Comparison of ENCODE assay signal across 26 cellular contexts in the genomic region with DNA sequence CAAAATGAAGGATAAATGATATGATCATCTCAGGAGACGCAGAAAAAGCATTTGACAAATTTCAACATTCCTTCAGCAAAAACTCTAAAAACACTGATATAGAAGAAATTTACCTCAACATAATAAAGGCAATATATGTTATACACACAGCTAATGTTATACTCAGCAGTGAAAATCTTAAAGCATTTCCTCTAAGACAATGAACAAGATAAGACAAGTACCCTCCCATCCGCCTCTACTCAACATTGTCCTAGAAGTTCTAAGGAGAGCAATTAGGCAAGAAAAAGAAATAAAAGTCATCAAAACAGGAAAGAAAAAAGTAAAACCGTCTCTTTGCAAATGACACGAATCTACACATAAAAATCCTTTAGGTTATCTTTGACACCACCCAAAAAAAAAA.
DNase-seq lines count a peak whose midpoint lies in the region; ATAC-seq, FAIRE-seq and TF ChIP-seq lines count a peak whose summit lies in the region.
"Had no signal": no experiment of that assay in that cellular context is flagged by ENCODE, and none has a peak within 500 bp of the region (broad histone marks: within the 10 kb centered on the region; RNA-seq: fewer than 3 reads in every experiment).

No MANE protein-coding gene starts in this region.

- H3K9me3 ChIP-seq in RWPE2 (ENCODE audit: severe bottlenecking) (no peaks in the 10 kb centered on the region), endothelial cell of umbilical vein (replicated peaks; ENCODE audit: control insufficient read depth, insufficient read depth, low read length) (no peaks in the 10 kb centered on the region), body of pancreas (no peaks in the 10 kb centered on the region)
- H3K9me3 ChIP-seq: BE2C, HAP-1 had no signal

- H3K9me1 ChIP-seq in endothelial cell of umbilical vein (replicated peaks; ENCODE audit: control insufficient read depth, extremely low read depth, insufficient read depth, low read length): no peaks in the 10 kb centered on the region

- intact Hi-C loops in endothelial cell of umbilical vein (cut with micrococcal nuclease): no loop called here
- intact Hi-C loops in body of pancreas (cut with DNase I): no loop called here

- H3K27ac ChIP-seq in RWPE2 (ENCODE audit: poor library complexity, severe bottlenecking) (no peak overlapping the region), endothelial cell of umbilical vein (ENCODE audit: insufficient read depth, low read depth, low read length) (no peak overlapping the region), body of pancreas (no peak overlapping the region)
- H3K27ac ChIP-seq: A549; BLaER1 treated with 17β-estradiol and CSF1 and Interleukin-3, amounts not matched to agents 10 nM and 100 nM had no signal

- no peak overlapping the region for H2AFZ ChIP-seq in endothelial cell of umbilical vein (ENCODE audit: low read depth, low read length)

- ATAC-seq in RWPE2 (ENCODE audit: low read depth): peak; percentile 61; the same call in 2 of the 3 replicates
- no peak for ATAC-seq in body of pancreas
- no peak for ATAC-seq in HG02610 (IDR thresholded peaks at IDR 0.05; ENCODE audit: unreplicated experiment)
- no peak for ATAC-seq in activated CD4-positive, CD25-positive, alpha-beta regulatory T cell treated with anti-CD3 and anti-CD28 coated beads, Interleukin-2, amount 50 U/mL, for 24 hours
- ATAC-seq: A549 had no signal

- no TSS peak for BruUV-seq in endothelial cell of umbilical vein (replicated peaks; lab: Mats Ljungman, UMichigan)

- H3K4me2 ChIP-seq in endothelial cell of umbilical vein (ENCODE audit: insufficient read depth, low read length): no peak overlapping the region
- H3K4me2 ChIP-seq: A549 had no signal

- H4K20me1 ChIP-seq in endothelial cell of umbilical vein (replicated peaks; ENCODE audit: control insufficient read depth, extremely low read depth, insufficient read depth, low read length): no peaks in the 10 kb centered on the region
- H4K20me1 ChIP-seq: BLaER1 treated with 17β-estradiol and CSF1 and Interleukin-3, amounts not matched to agents 10 nM and 100 nM had no signal

- no peak overlapping the region for H3K4me3 ChIP-seq in RWPE2 (ENCODE audit: severe bottlenecking)
- no peak overlapping the region for H3K4me3 ChIP-seq in endothelial cell of umbilical vein (replicated peaks in 1 of 3; ENCODE audit: insufficient read depth in 1 of 3, low read depth in 1 of 3, low read length in 3 of 3)
- no peak overlapping the region for H3K4me3 ChIP-seq in fibroblast of pulmonary artery (replicated peaks; ENCODE audit: low read depth, low read length)
- no peak overlapping the region for H3K4me3 ChIP-seq in body of pancreas
- H3K4me3 ChIP-seq: A549; BLaER1 treated with 17β-estradiol and CSF1 and Interleukin-3, amounts not matched to agents 10 nM and 100 nM; HAP-1 had no signal

- DNase-seq in RWPE2 (ENCODE audit: low spot score) (no peak), endothelial cell of umbilical vein (ENCODE audit: low read depth, low spot score) (peak; percentile 1), fibroblast of pulmonary artery (ENCODE audit: low read depth) (peak; percentile 85), body of pancreas (no peak), GDM1 (lab: John Stamatoyannopoulos, UW) (no peak)
- DNase-seq: 8988T; ACHN; AML-193; BE2C; CD4-positive, alpha-beta T cell; CD8-positive, alpha-beta memory T cell; DMS 273 treated with DMSO at 0.1 percent for 48 hours; DMS79; EL; GF-D8; GOT3; HFFc6 had no signal

- WGBS in body of pancreas, 2 donors: 83 to 87% methylated on average over 4 of the region's 4 CpGs

- no peaks in the 10 kb centered on the region for H3K4me1 ChIP-seq in RWPE2 (ENCODE audit: insufficient read depth, poor library complexity, severe bottlenecking)
- H3K4me1 ChIP-seq in endothelial cell of umbilical vein (ENCODE audit: control insufficient read depth, extremely low read depth, insufficient read depth, low read length): no peaks in the 10 kb centered on the region
- no peaks in the 10 kb centered on the region for H3K4me1 ChIP-seq in body of pancreas
- H3K4me1 ChIP-seq: A549, BE2C, HAP-1 had no signal

- H3K79me2 ChIP-seq in endothelial cell of umbilical vein (ENCODE audit: control insufficient read depth, insufficient read depth, low read length): no peaks in the 10 kb centered on the region

- no peak for FAIRE-seq in endothelial cell of umbilical vein (lab: Jason Lieb, UNC)
- FAIRE-seq: A549, D721Med, GM12891, GM18507, H54 had no signal

- CTCF ChIA-PET in endothelial cell of umbilical vein (lab: Charles Lee): interaction anchor here (1.1 to 1.7 kb wide), 2 partner anchors 10 to 227 kb away, joined by 3 to 5 read pairs; no protein-coding TSS in a partner anchor

- no peak for TF ChIP-seq CTCF in RWPE2 (IDR thresholded peaks at IDR 0.05; ENCODE audit: poor library complexity, severe bottlenecking)
- no peak for TF ChIP-seq CTCF in endothelial cell of umbilical vein (IDR thresholded peaks at IDR 0.05; ENCODE audit: extremely low read depth in 1 of 2, insufficient read depth in 1 of 2, low read depth in 1 of 2, low read length in 2 of 2)
- TF ChIP-seq CTCF in fibroblast of pulmonary artery (IDR thresholded peaks at IDR 0.05; ENCODE audit: low read length, missing control alignments): no peak
- no peak for TF ChIP-seq CTCF in body of pancreas (IDR thresholded peaks at IDR 0.05)

- dilution Hi-C loops in endothelial cell of umbilical vein (cut with MboI; ENCODE audit: extremely low pct_ligation_motif_present, low sequenced_read_pairs): no loop called here

- H3K27me3 ChIP-seq in RWPE2 (ENCODE audit: insufficient read depth, poor library complexity, severe bottlenecking) (no peaks in the 10 kb centered on the region), endothelial cell of umbilical vein (ENCODE audit: control insufficient read depth in 2 of 2, insufficient read depth in 2 of 2, low read length in 2 of 2) (no peaks in the 10 kb centered on the region), body of pancreas (no peaks in the 10 kb centered on the region)
- H3K27me3 ChIP-seq: BE2C; BLaER1 treated with 17β-estradiol and CSF1 and Interleukin-3, amounts not matched to agents 10 nM and 100 nM had no signal

- TF ChIP-seq POLR2A in endothelial cell of umbilical vein (IDR thresholded peaks at IDR 0.05; ENCODE audit: low read depth, low read length): no peak
- no peak for TF ChIP-seq POLR2A in body of pancreas (IDR thresholded peaks at IDR 0.05)

- H3K36me3 ChIP-seq in RWPE2 (ENCODE audit: low read depth): no peaks in the 10 kb centered on the region
- H3K36me3 ChIP-seq in endothelial cell of umbilical vein (ENCODE audit: control insufficient read depth in 2 of 2, extremely low read depth in 1 of 2, insufficient read depth in 2 of 2, low read length in 2 of 2): no peaks in the 10 kb centered on the region
- no peaks in the 10 kb centered on the region for H3K36me3 ChIP-seq in body of pancreas (replicated peaks in 1 of 2; ENCODE audit: insufficient read depth in 1 of 2, low read depth in 2 of 2)
- H3K36me3 ChIP-seq: BE2C; BLaER1 treated with 17β-estradiol and CSF1 and Interleukin-3, amounts not matched to agents 10 nM and 100 nM; HAP-1 had no signal

- no peak overlapping the region for H3K9ac ChIP-seq in endothelial cell of umbilical vein (replicated peaks; ENCODE audit: extremely low read depth, insufficient read depth, low read length)
- H3K9ac ChIP-seq: BLaER1 treated with 17β-estradiol and CSF1 and Interleukin-3, amounts not matched to agents 10 nM and 100 nM had no signal

- POLR2A ChIA-PET in endothelial cell of umbilical vein (lab: Charles Lee): no interaction called here

TF ChIP-seq in endothelial cell of umbilical vein, 7 proteins besides CTCF, POLR2A, EP300 and RAD21:
- TF ChIP-seq JUN (IDR thresholded peaks at IDR 0.05; ENCODE audit: borderline replicate concordance, insufficient read depth, insufficient read length, low read depth): no peak
- TF ChIP-seq GATA2 (IDR thresholded peaks at IDR 0.05; ENCODE audit: insufficient read depth, insufficient read length, low read depth, low read length): peak; percentile 12
- TF ChIP-seq POLR2AphosphoS5 (IDR thresholded peaks at IDR 0.05; ENCODE audit: insufficient read depth, low read depth, low read length): no peak
- no peak for TF ChIP-seq EZH2 (IDR thresholded peaks at IDR 0.05; ENCODE audit: borderline replicate concordance, low read depth, low read length, severe bottlenecking)
- TF ChIP-seq FOS (IDR thresholded peaks at IDR 0.05; ENCODE audit: borderline replicate concordance, insufficient read depth, low read length): peak; percentile 11
- TF ChIP-seq MYC (IDR thresholded peaks at IDR 0.05; ENCODE audit: low read depth, low read length): no peak

Comparison
In these comparisons a context has a peak if more than half of its experiments do, and no peak if none do; other contexts are left out.
1. DNase-seq: peak in endothelial cell of umbilical vein (single experiment) and fibroblast of pulmonary artery (single experiment); none in RWPE2 (single experiment), body of pancreas (0 of 4) and GDM1 (single experiment).